In genomic region chrX:24410514-24411189, GRCh38 we compare ENCODE assay signal across 33 cellular contexts. TPM values are rescaled to one million over a fixed set of nuclear protein-coding genes. Genes with fewer than 3 reads are reported as not detected.
"Had no signal": no experiment of that assay in that cellular context is flagged by ENCODE, and none has a peak within 500 bp of the region (broad histone marks: within the 10 kb centered on the region; RNA-seq: fewer than 3 reads in every experiment).

No MANE protein-coding gene starts in this region.

- H3K36me3 Mint-ChIP-seq: activated naive CD4-positive, alpha-beta T cell treated with anti-CD3 and anti-CD28 coated beads, Interleukin-2, amount 10 ng/mL, durations not matched to agents 7 days and 5 days; activated naive CD8-positive, alpha-beta T cell treated with anti-CD3 and anti-CD28 coated beads, Interleukin-2, amount 10 ng/mL, durations not matched to agents 7 days and 5 days; brain had no signal

- H3K4me3 ChIP-seq: ascending aorta, cardiac muscle cell, colonic mucosa, dorsolateral prefrontal cortex, gastrocnemius medialis, ovary, right lobe of liver, thoracic aorta had no signal

- H3K27ac ChIP-seq: ascending aorta, cardiac muscle cell, colonic mucosa, dorsolateral prefrontal cortex, gastrocnemius medialis, ovary, right lobe of liver, thoracic aorta, VCaP had no signal

- FAIRE-seq: keratinocyte, TTC549, urothelium cell line had no signal

- H3K4me3 Mint-ChIP-seq: activated naive CD4-positive, alpha-beta T cell treated with anti-CD3 and anti-CD28 coated beads, Interleukin-2, amount 10 ng/mL, durations not matched to agents 7 days and 5 days; activated naive CD8-positive, alpha-beta T cell treated with anti-CD3 and anti-CD28 coated beads, Interleukin-2, amount 10 ng/mL, durations not matched to agents 7 days and 5 days; brain had no signal

- H3K9me3 ChIP-seq: ascending aorta, colonic mucosa, gastrocnemius medialis, ovary, right lobe of liver, thoracic aorta had no signal

- H3K9me3 Mint-ChIP-seq: activated naive CD4-positive, alpha-beta T cell treated with anti-CD3 and anti-CD28 coated beads, Interleukin-2, amount 10 ng/mL, durations not matched to agents 7 days and 5 days; activated naive CD8-positive, alpha-beta T cell treated with anti-CD3 and anti-CD28 coated beads, Interleukin-2, amount 10 ng/mL, durations not matched to agents 7 days and 5 days had no signal

- H3K4me1 ChIP-seq: ascending aorta, colonic mucosa, gastrocnemius medialis, right lobe of liver had no signal

- H3K27ac Mint-ChIP-seq: activated naive CD4-positive, alpha-beta T cell treated with anti-CD3 and anti-CD28 coated beads, Interleukin-2, amount 10 ng/mL, durations not matched to agents 7 days and 5 days; activated naive CD8-positive, alpha-beta T cell treated with anti-CD3 and anti-CD28 coated beads, Interleukin-2, amount 10 ng/mL, durations not matched to agents 7 days and 5 days; brain had no signal

- H3K4me1 Mint-ChIP-seq: activated naive CD4-positive, alpha-beta T cell treated with anti-CD3 and anti-CD28 coated beads, Interleukin-2, amount 10 ng/mL, durations not matched to agents 7 days and 5 days; activated naive CD8-positive, alpha-beta T cell treated with anti-CD3 and anti-CD28 coated beads, Interleukin-2, amount 10 ng/mL, durations not matched to agents 7 days and 5 days had no signal

- H3K36me3 ChIP-seq: ascending aorta, cardiac muscle cell, colonic mucosa, gastrocnemius medialis, ovary, right lobe of liver, thoracic aorta had no signal

- DNase-seq: activated CD4-positive, alpha-beta T cell treated with anti-CD3 and anti-CD28 coated beads for 4 hours; activated CD4-positive, alpha-beta T cell treated with anti-CD3 and anti-CD28 coated beads, Interleukin-2, amount 50 U/mL, for 4 hours; activated effector memory CD4-positive, alpha-beta T cell treated with anti-CD3 and anti-CD28 coated beads, Interleukin-2, amount 50 U/mL, for 16 hours; activated naive CD4-positive, alpha-beta T cell treated with anti-CD3 and anti-CD28 coated beads, Interleukin-2, amount 10 ng/mL, durations not matched to agents 7 days and 5 days; activated naive CD8-positive, alpha-beta T cell treated with anti-CD3 and anti-CD28 coated beads, Interleukin-2, amount 10 ng/mL, durations not matched to agents 7 days and 5 days; activated T-cell treated with anti-CD3 and anti-CD28 coated beads for 4 hours; cerebellar nuclear complex; colonic mucosa; dorsolateral prefrontal cortex; effector memory CD4-positive, alpha-beta T cell; erythroblast; gastrocnemius medialis; glutamatergic neuron; left cardiac atrium; mammary epithelial cell; ovary; right lobe of liver; stimulated activated CD4-positive, alpha-beta T cell treated with anti-CD3 and anti-CD28 coated beads, Interleukin-2, amount 100 ng/mL, for 48 hours; stimulated activated naive CD4-positive, alpha-beta T cell treated with Interleukin-2 at 50 U/mL for 16 hours; T-helper 9 cell; trophoblast cell had no signal

RNA-seq across cellular contexts. Expression of gene SUPT20HL1, which starts 50.2 kb away (rescaled TPM):
- total RNA-seq: activated naive CD8-positive, alpha-beta T cell treated with anti-CD3 and anti-CD28 coated beads, Interleukin-2, amount 10 ng/mL, durations not matched to agents 7 days and 5 days; cardiac muscle cell; colonic mucosa; gastrocnemius medialis; left cardiac atrium; liver; mammary epithelial cell; progenitor cell of endocrine pancreas; renal cortical epithelial cell; right lobe of liver; skeletal muscle tissue; thoracic aorta had no signal
